27 cellular contexts compared by ENCODE assay signal in the genomic region with DNA sequence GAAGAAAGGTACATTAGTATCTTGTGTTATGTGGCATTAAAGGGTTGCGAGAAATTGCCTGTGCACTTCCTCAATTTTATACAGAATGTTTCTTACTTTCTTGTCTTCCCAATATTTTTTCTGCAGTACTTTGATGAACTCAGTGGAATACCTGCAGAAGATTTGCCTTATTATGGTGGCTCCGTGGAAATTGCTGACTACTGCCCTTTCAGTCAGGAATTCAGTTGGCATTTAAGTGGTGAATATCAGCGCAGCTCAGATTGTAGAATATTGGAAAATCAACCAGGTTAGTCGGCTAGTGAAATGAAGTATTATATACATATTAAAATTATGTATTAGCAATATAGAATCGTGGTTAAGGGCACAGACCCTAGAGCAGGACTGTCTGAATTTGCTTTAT.
"Had no signal": no experiment of that assay in that cellular context is flagged by ENCODE, and none has a peak within 500 bp of the region (broad histone marks: within the 10 kb centered on the region; RNA-seq: fewer than 3 reads in every experiment).

No MANE protein-coding gene starts in this region.

- H3K27me3 ChIP-seq: stomach, suprapubic skin, testis, thyroid gland, tibial artery, tibial nerve, transverse colon, upper lobe of left lung, upper lobe of right lung, uterus, vagina had no signal

- FAIRE-seq: urothelium cell line had no signal

- DNase-seq: stimulated activated CD4-positive, alpha-beta T cell treated with anti-CD3 and anti-CD28 coated beads, Interleukin-2, amount 100 ng/mL, for 48 hours; stimulated activated CD4-positive, alpha-beta T cell treated with anti-CD3 and anti-CD28 coated beads, Interleukin-4, amount 100 ng/mL, for 1 hour; stimulated activated CD4-positive, alpha-beta T cell treated with anti-CD3 and anti-CD28 coated beads, Interleukin-4, amount 100 ng/mL, for 24 hours; stimulated activated CD4-positive, alpha-beta T cell treated with anti-CD3 and anti-CD28 coated beads, Interleukin-4, amount 100 ng/mL, for 4 hours; stimulated activated CD8-positive, alpha-beta memory T cell treated with anti-CD3 and anti-CD28 coated beads, Interleukin-4, amount 100 ng/mL, for 48 hours; stimulated activated naive B cell treated with anti-CD40 and anti-IgM and Interleukin-4, amounts not matched to agents 10 μg/mL and 1 μg/mL and 100 μg/mL, for 72 hours; stimulated activated naive CD4-positive, alpha-beta T cell; stimulated activated naive CD4-positive, alpha-beta T cell treated with Interleukin-2 at 50 U/mL for 16 hours; stimulated activated naive CD8-positive, alpha-beta T cell treated with anti-CD3 and anti-CD28 coated beads, Interleukin-15, amount 100 ng/mL, for 72 hours; stimulated activated naive CD8-positive, alpha-beta T cell treated with anti-CD3 and anti-CD28 coated beads, Interleukin-15, Interleukin-2, amounts not matched to agents 100 U/mL and 50 U/mL, for 24 hours; stomach; substantia nigra; testis; thyroid gland; tibial artery; transverse colon; trophoblast cell; upper lobe of left lung; upper lobe of right lung; uterus had no signal

- H3K27ac ChIP-seq: stomach, suprapubic skin, testis, thoracic aorta, thyroid gland, tibial artery, tibial nerve, transverse colon, upper lobe of left lung, upper lobe of right lung, uterus, vagina had no signal

- H3K4me3 ChIP-seq: stomach, suprapubic skin, testis, thoracic aorta, thyroid gland, tibial artery, tibial nerve, transverse colon, upper lobe of left lung, upper lobe of right lung, uterus, vagina had no signal

- ATAC-seq: stimulated activated effector memory CD8-positive, alpha-beta T cell treated with anti-CD3 and anti-CD28 coated beads, Interleukin-12 subunit alpha, Interleukin-12 subunit beta, amount 100 ng/mL, for 72 hours; stimulated activated memory B cell treated with anti-CD40 and anti-IgM and Interleukin-4, amounts not matched to agents 10 μg/mL and 1 μg/mL and 100 μg/mL, for 72 hours; stimulated activated naive B cell treated with anti-CD40 and anti-IgM and Interleukin-4, amounts not matched to agents 10 μg/mL and 1 μg/mL and 100 μg/mL, for 72 hours; stimulated activated naive CD8-positive, alpha-beta T cell treated with anti-CD3 and anti-CD28 coated beads, Interleukin-15, amount 100 ng/mL, for 72 hours; stimulated activated naive CD8-positive, alpha-beta T cell treated with anti-CD3 and anti-CD28 coated beads, Interleukin-15, Interleukin-2, amounts not matched to agents 100 U/mL and 50 U/mL, for 24 hours; upper lobe of right lung had no signal

- H3K36me3 ChIP-seq: thoracic aorta, uterus had no signal

- H3K4me1 ChIP-seq: stomach, suprapubic skin, testis, thyroid gland, tibial artery, tibial nerve, transverse colon, upper lobe of left lung, upper lobe of right lung, uterus, vagina had no signal

- H3K9me3 ChIP-seq: stomach, suprapubic skin, testis, thoracic aorta, thyroid gland, tibial artery, tibial nerve, transverse colon, upper lobe of left lung, upper lobe of right lung, uterus, vagina had no signal
